Comparison of ENCODE assay signal across 7 cellular contexts in the genomic region with DNA sequence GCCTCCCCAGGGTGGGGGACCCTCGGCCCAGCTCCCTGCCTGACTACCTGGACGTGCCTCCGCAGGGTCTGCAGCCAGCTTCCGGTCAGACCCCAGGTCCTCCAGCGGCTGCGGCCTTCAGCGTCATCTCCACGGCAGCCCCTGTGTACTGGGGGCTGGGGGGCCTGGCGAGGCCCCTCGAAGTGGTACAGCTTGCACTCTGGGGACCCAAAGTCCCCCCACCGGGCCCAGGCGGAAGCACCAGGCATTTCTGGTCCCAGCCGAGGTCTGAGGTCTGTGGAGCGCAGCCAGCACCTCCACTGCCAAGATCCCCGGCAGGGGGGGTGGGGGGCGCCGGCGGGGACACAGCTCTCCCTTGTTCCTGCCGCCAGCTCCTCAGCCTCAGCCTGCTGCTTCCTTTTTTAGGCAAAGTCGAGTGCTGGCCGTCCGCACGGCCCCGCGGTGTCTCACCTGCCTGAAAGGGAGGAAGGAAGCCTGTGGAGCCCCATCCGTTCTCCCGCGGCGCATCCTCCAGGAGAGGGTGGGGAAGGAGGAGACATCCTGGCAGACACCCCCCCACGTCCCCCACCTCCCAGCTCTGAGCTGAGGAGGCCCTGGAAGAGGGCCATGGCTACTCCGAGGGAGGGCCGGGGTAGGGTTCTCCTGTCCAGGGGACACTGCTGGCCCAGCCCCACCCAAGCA. TPM values are rescaled to one million over a fixed set of nuclear protein-coding genes. Genes with fewer than 3 reads are reported as not detected.
DNase-seq lines count a peak whose midpoint lies in the region; TF ChIP-seq lines count a peak whose summit lies in the region.
"Had no signal": no experiment of that assay in that cellular context is flagged by ENCODE, and none has a peak within 500 bp of the region (broad histone marks: within the 10 kb centered on the region; RNA-seq: fewer than 3 reads in every experiment).

No MANE protein-coding gene starts in this region.

- H3K4me3 ChIP-seq in right atrium auricular region (peak overlapping the region in 1 of 2 donors; percentile 56), suprapubic skin (peak overlapping the region; percentile 70)

- DNase-seq in NCI-H748 (lab: John Stamatoyannopoulos, UW; ENCODE audit: unreplicated experiment): peak; percentile 8
- no peak for DNase-seq in NCI-H748 treated with DMSO at 0.1 percent for 48 hours (lab: John Stamatoyannopoulos, UW)
- peak; percentile 62 for DNase-seq in right atrium auricular region (ENCODE audit: low spot score)
- no peak for DNase-seq in suprapubic skin (ENCODE audit: low spot score in 2 of 2)
- no peak for DNase-seq in NCI-H524 (lab: John Stamatoyannopoulos, UW)
- DNase-seq in SIG-M5 treated with dmso at 0.1 percent for 504 hours (lab: John Stamatoyannopoulos, UW; ENCODE audit: unreplicated experiment): no peak

- TF ChIP-seq CTCF in right atrium auricular region (IDR thresholded peaks at IDR 0.05) (no peak), suprapubic skin (IDR thresholded peaks at IDR 0.05) (no peak)

- H3K27ac ChIP-seq in right atrium auricular region (peak overlapping the region; percentile 81 to 87), suprapubic skin (peak overlapping the region; percentile 92)

- H3K36me3 ChIP-seq in right atrium auricular region: no peaks in the 10 kb centered on the region
- peaks cover 5% of the 10 kb centered on the region for H3K36me3 ChIP-seq in suprapubic skin

- H3K4me1 ChIP-seq in right atrium auricular region (peaks cover 0 to 78% of the 10 kb centered on the region in 2 donors), suprapubic skin (peaks cover 91% of the 10 kb centered on the region)

- TF ChIP-seq POLR2A in suprapubic skin (IDR thresholded peaks at IDR 0.05): no peak

- 0% methylated on average over 2 of the region's 32 CpGs for WGBS in suprapubic skin

- H3K27me3 ChIP-seq in right atrium auricular region: no peaks in the 10 kb centered on the region
- no peaks in the 10 kb centered on the region for H3K27me3 ChIP-seq in suprapubic skin

- TF ChIP-seq EP300 in suprapubic skin (IDR thresholded peaks at IDR 0.05): no peak

- no peaks in the 10 kb centered on the region for H3K9me3 ChIP-seq in right atrium auricular region
- no peaks in the 10 kb centered on the region for H3K9me3 ChIP-seq in suprapubic skin

RNA-seq across cellular contexts. Expression of a gene that starts 1.2 kb away (rescaled TPM):
- 10 to 100 TPM; 13.0 to 15.2 TPM for total RNA-seq in right atrium auricular region
- 10 to 100 TPM; 14.5 to 27.6 (median 19.8) TPM for total RNA-seq in suprapubic skin

RNA-seq across cellular contexts. Expression of a gene that starts 13.2 kb away (rescaled TPM):
- total RNA-seq in right atrium auricular region (1 to 10 TPM; 2.2 to 2.4 TPM), suprapubic skin (10 to 100 TPM in 1 of 4 donors, 1 to 10 TPM in 3; 2.8 to 10.3 (median 5.9) TPM)
- total RNA-seq: myocyte had no signal

RNA-seq across cellular contexts. Expression of a gene that starts 15.2 kb away (rescaled TPM):
- total RNA-seq in right atrium auricular region (1 to 10 TPM; 1.4 to 2.8 TPM), suprapubic skin (1 to 10 TPM in 2 of 4 donors, under 1 TPM in 2; 0.32 to 4.2 (median 1.2) TPM)
- total RNA-seq: myocyte had no signal

RNA-seq across cellular contexts. Expression of a gene that starts 27.2 kb away (rescaled TPM):
- total RNA-seq in right atrium auricular region (100 to 1,000 TPM; 160 to 218 TPM), suprapubic skin (100 to 1,000 TPM in 3 of 4 donors, 10 to 100 TPM in 1; 93.6 to 119 (median 109) TPM)

RNA-seq across cellular contexts. Expression of a gene that starts 35.1 kb away (rescaled TPM):
- total RNA-seq in right atrium auricular region (10 to 100 TPM; 41.6 to 44.2 TPM), suprapubic skin (100 to 1,000 TPM; 136 to 599 (median 160) TPM)

Comparison
In these comparisons a context has a peak if more than half of its experiments do, and no peak if none do; other contexts are left out.
1. DNase-seq: peak in NCI-H748 (single experiment) and right atrium auricular region (single experiment); none in NCI-H748 treated with DMSO at 0.1 percent for 48 hours (single experiment), suprapubic skin (0 of 2), NCI-H524 (0 of 2) and SIG-M5 treated with dmso at 0.1 percent for 504 hours (single experiment).